ENCODE assay signal across 11 cellular contexts in the genomic region with DNA sequence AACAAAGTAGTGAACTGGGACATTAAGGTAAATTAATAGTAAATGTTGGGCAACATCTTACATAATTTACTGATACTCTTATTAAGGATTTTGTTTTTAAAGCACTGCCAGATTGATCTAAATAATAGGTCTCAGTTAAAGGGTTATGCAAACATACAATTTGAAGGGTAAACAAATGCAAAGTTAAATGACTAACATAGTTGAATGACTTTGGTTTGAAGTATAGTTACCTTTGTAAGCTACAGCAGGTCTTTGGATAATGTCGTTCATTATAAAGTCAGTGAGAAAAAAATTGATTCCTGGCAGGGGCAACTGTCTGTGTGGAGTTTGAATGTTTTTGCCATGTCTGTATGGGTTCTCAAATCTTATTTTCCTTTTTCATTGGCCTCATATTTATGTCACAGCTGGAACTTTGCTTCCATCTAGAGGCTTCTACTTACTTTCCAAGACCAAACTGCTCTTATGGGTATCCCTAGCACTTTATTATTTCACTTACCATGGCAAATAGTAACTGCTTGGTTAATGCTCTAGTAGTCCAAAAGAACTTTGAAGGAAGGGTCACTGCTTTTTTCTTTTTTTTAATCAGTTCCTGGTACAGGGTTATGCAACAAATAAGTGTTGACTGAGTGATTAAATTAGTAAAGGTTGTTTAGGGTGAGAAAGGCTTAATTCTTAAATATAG.
DNase-seq lines count a peak whose midpoint lies in the region; ATAC-seq, FAIRE-seq and TF ChIP-seq lines count a peak whose summit lies in the region.
"Had no signal": no experiment of that assay in that cellular context is flagged by ENCODE, and none has a peak within 500 bp of the region (broad histone marks: within the 10 kb centered on the region; RNA-seq: fewer than 3 reads in every experiment).

No MANE protein-coding gene starts in this region.

- no peak overlapping the region for H3K27ac Mint-ChIP-seq in activated CD8-positive, alpha-beta T cell treated with anti-CD3 and anti-CD28 coated beads for 36 hours
- H3K27ac Mint-ChIP-seq: activated CD4-positive, alpha-beta T cell treated with anti-CD3 and anti-CD28 coated beads, Interleukin-2, amount 10 ng/mL, durations not matched to agents 24 days and 14 days had no signal

- WGBS in IMR-90 (ENCODE audit: extremely low coverage in 2 of 2, insufficient read length in 1 of 2), 2 experiments: no CpG with 5 or more reads among the region's 1 CpG
- 42% methylated on average over 1 of the region's 1 CpG for WGBS in HepG2 (ENCODE audit: low lambda C conversion rate)

- no peaks in the 10 kb centered on the region for H3K27me3 Mint-ChIP-seq in activated CD8-positive, alpha-beta T cell treated with anti-CD3 and anti-CD28 coated beads for 36 hours
- H3K27me3 Mint-ChIP-seq: activated CD4-positive, alpha-beta T cell treated with anti-CD3 and anti-CD28 coated beads, Interleukin-2, amount 10 ng/mL, durations not matched to agents 24 days and 14 days had no signal

- DNase-seq in EH (ENCODE audit: low read depth) (peak; percentile 6), IMR-90 (peak; percentile 6), adipocyte (ENCODE audit: low read depth) (peak; percentile 32), HepG2 (ENCODE audit: low spot score) (peak; percentile 34), retina (no peak)
- no peak for DNase-seq in activated CD8-positive, alpha-beta T cell treated with anti-CD3 and anti-CD28 coated beads for 36 hours
- DNase-seq: activated CD4-positive, alpha-beta T cell treated with anti-CD3 and anti-CD28 coated beads, Interleukin-2, amount 10 ng/mL, durations not matched to agents 24 days and 14 days; GF-D8 had no signal

- no peak overlapping the region for H3K23ac ChIP-seq in IMR-90 (ENCODE audit: low read depth, low read length)

- ATAC-seq in IMR-90 (ENCODE audit: low read depth) (no peak; the same call in 1 of the 2 replicates), HepG2 (peak; percentile 64), GM18505 (IDR thresholded peaks at IDR 0.05; ENCODE audit: unreplicated experiment) (no peak), GM21619 (IDR thresholded peaks at IDR 0.05; ENCODE audit: unreplicated experiment) (no peak)
- no peak for ATAC-seq in activated CD8-positive, alpha-beta T cell treated with anti-CD3 and anti-CD28 coated beads for 36 hours

- no peaks in the 10 kb centered on the region for H3K9me3 Mint-ChIP-seq in activated CD8-positive, alpha-beta T cell treated with anti-CD3 and anti-CD28 coated beads for 36 hours
- H3K9me3 Mint-ChIP-seq: activated CD4-positive, alpha-beta T cell treated with anti-CD3 and anti-CD28 coated beads, Interleukin-2, amount 10 ng/mL, durations not matched to agents 24 days and 14 days had no signal

- dilution Hi-C loops in IMR-90 (cut with HindIII; ENCODE audit: low sequenced_read_pairs, unreplicated experiment): no loop called here

- H3K4me2 ChIP-seq in IMR-90 (ENCODE audit: low read depth, low read length) (no peak overlapping the region), HepG2 (ENCODE audit: low read depth, low read length) (no peak overlapping the region)

- H3K4me1 ChIP-seq in IMR-90 (ENCODE audit: control insufficient read depth, insufficient read depth, low read length) (peaks cover 3% of the 10 kb centered on the region), adipocyte (ENCODE audit: control insufficient read depth, insufficient read depth, low read length) (peaks cover 5% of the 10 kb centered on the region), HepG2 (ENCODE audit: insufficient read depth, low read length) (peaks cover 9% of the 10 kb centered on the region)

- no peak overlapping the region for H2AK5ac ChIP-seq in IMR-90 (ENCODE audit: low read depth, low read length)

- H2BK5ac ChIP-seq in IMR-90 (ENCODE audit: low read depth, low read length, poor library complexity, severe bottlenecking): no peak overlapping the region

- H3K4me1 Mint-ChIP-seq in activated CD8-positive, alpha-beta T cell treated with anti-CD3 and anti-CD28 coated beads for 36 hours (ENCODE audit: low read depth): no peaks in the 10 kb centered on the region
- H3K4me1 Mint-ChIP-seq: activated CD4-positive, alpha-beta T cell treated with anti-CD3 and anti-CD28 coated beads, Interleukin-2, amount 10 ng/mL, durations not matched to agents 24 days and 14 days had no signal

- no peaks in the 10 kb centered on the region for H3K27me3 ChIP-seq in IMR-90 (ENCODE audit: control insufficient read depth, insufficient read depth, low read length)
- H3K27me3 ChIP-seq in adipocyte (replicated peaks; ENCODE audit: control insufficient read depth, insufficient read depth, low read length): no peaks in the 10 kb centered on the region
- H3K27me3 ChIP-seq in HepG2 (ENCODE audit: control insufficient read depth in 1 of 2, insufficient read depth in 2 of 2, low read length in 2 of 2): no peaks in the 10 kb centered on the region

- H3K14ac ChIP-seq in IMR-90 (replicated peaks; ENCODE audit: low read depth, low read length): no peak overlapping the region

- H2BK20ac ChIP-seq in IMR-90 (ENCODE audit: low read depth, low read length): no peak overlapping the region

- H4K20me1 ChIP-seq in IMR-90 (ENCODE audit: insufficient read depth, low read length) (no peaks in the 10 kb centered on the region), HepG2 (ENCODE audit: insufficient read depth, low read length) (no peaks in the 10 kb centered on the region)

- H3K4me3 ChIP-seq in IMR-90 (ENCODE audit: insufficient read depth, low read depth, low read length) (no peak overlapping the region), adipocyte (ENCODE audit: low read length) (no peak overlapping the region), HepG2 (replicated peaks in 1 of 3; ENCODE audit: insufficient read depth in 1 of 3, low read depth in 2 of 3, low read length in 3 of 3) (no peak overlapping the region)
- H3K4me3 ChIP-seq: skin epidermis had no signal

- no peak overlapping the region for H3K4me3 Mint-ChIP-seq in activated CD8-positive, alpha-beta T cell treated with anti-CD3 and anti-CD28 coated beads for 36 hours
- H3K4me3 Mint-ChIP-seq: activated CD4-positive, alpha-beta T cell treated with anti-CD3 and anti-CD28 coated beads, Interleukin-2, amount 10 ng/mL, durations not matched to agents 24 days and 14 days had no signal

- FAIRE-seq in HepG2 (lab: Jason Lieb, UNC): peak; percentile 30

- H2BK120ac ChIP-seq in IMR-90 (ENCODE audit: low read depth, low read length): no peak overlapping the region

- intact Hi-C loops in IMR-90 (cut with micrococcal nuclease) (loop anchor here (10.0 kb wide), 2 partner anchors 288 to 538 kb away; no protein-coding TSS in a partner anchor), HepG2 (cut with micrococcal nuclease; ENCODE audit: unreplicated experiment) (loop anchor here (1.0 to 10.0 kb wide), 3 partner anchors 208 to 534 kb away; partner anchors contain the start of genes CARF and WDR12)
- intact Hi-C loops in activated CD8-positive, alpha-beta T cell treated with anti-CD3 and anti-CD28 coated beads for 36 hours (cut with micrococcal nuclease): no loop called here

- in situ Hi-C loops in IMR-90 (cut with MboI; ENCODE audit: low sequenced_read_pairs): no loop called here
- in situ Hi-C loops in HepG2 (cut with HindIII; ENCODE audit: extremely low pct_ligation_motif_present, low pct_unique_long_range_greater_than_20kb): no loop called here

- TF ChIP-seq RAD21 in IMR-90 (IDR thresholded peaks at IDR 0.05; ENCODE audit: low read length) (peak; percentile 24; the same call in 1 of the 2 replicates), HepG2 (CRISPR knock-in tag; IDR thresholded peaks at IDR 0.05) (0 out of 2 replicates have a peak, but pooled peaks have one; percentile 25)

- no peak overlapping the region for H2AK9ac ChIP-seq in IMR-90 (replicated peaks; ENCODE audit: low read depth, low read length, poor library complexity)

- no peak overlapping the region for H4K8ac ChIP-seq in IMR-90 (ENCODE audit: low read depth in 2 of 2, low read length in 2 of 2)

- no peak overlapping the region for H2BK15ac ChIP-seq in IMR-90 (ENCODE audit: low read depth, low read length)

- TF ChIP-seq CTCF in IMR-90 (conservative IDR thresholded peaks at IDR 0.05; ENCODE audit: low read depth, low read length): no peak; the same call in 1 of the 2 replicates
- peak; percentile 63 for TF ChIP-seq CTCF in HepG2 (CRISPR knock-in tag; IDR thresholded peaks at IDR 0.05)
- TF ChIP-seq CTCF in activated CD8-positive, alpha-beta T cell treated with anti-CD3 and anti-CD28 coated beads for 36 hours (IDR thresholded peaks at IDR 0.05): no peak

- no peak for TF ChIP-seq POLR2A in IMR-90 (IDR thresholded peaks at IDR 0.05; ENCODE audit: low read depth, low read length)
- no peak for TF ChIP-seq POLR2A in HepG2 (IDR thresholded peaks at IDR 0.05; ENCODE audit: insufficient read depth in 1 of 2, low read depth in 2 of 2, low read length in 2 of 2)
- no peak for TF ChIP-seq POLR2A in GM18505 (IDR thresholded peaks at IDR 0.05; ENCODE audit: borderline replicate concordance, extremely low read depth, insufficient read depth, insufficient read length)

- no peak overlapping the region for H3K56ac ChIP-seq in IMR-90 (ENCODE audit: extremely low read depth, insufficient read depth, low read length)

- no peaks in the 10 kb centered on the region for H3K79me1 ChIP-seq in IMR-90 (ENCODE audit: low read depth in 1 of 2, low read length in 2 of 2)

- H3K27ac ChIP-seq in IMR-90 (ENCODE audit: insufficient read depth, low read length) (no peak overlapping the region), HepG2 (ENCODE audit: extremely low read length, insufficient read depth, low read length) (no peak overlapping the region)
- H3K27ac ChIP-seq: skin epidermis had no signal

- H3K4ac ChIP-seq in IMR-90 (ENCODE audit: low read depth, low read length): no peak overlapping the region

- H2AFZ ChIP-seq in IMR-90 (replicated peaks; ENCODE audit: low read length, poor library complexity): no peak overlapping the region
- no peak overlapping the region for H2AFZ ChIP-seq in HepG2 (ENCODE audit: low read length)

- no peaks in the 10 kb centered on the region for H3K36me3 Mint-ChIP-seq in activated CD8-positive, alpha-beta T cell treated with anti-CD3 and anti-CD28 coated beads for 36 hours (ENCODE audit: low read depth)

- H3K9ac ChIP-seq in IMR-90 (ENCODE audit: low read depth, low read length): no peak overlapping the region
- no peak overlapping the region for H3K9ac ChIP-seq in adipocyte (ENCODE audit: low read length)
- H3K9ac ChIP-seq in HepG2 (ENCODE audit: insufficient read depth, low read depth, low read length): no peak overlapping the region

- H4K5ac ChIP-seq in IMR-90 (ENCODE audit: low read depth, low read length): no peak overlapping the region

- TF ChIP-seq EP300 in HepG2 (IDR thresholded peaks at IDR 0.05; ENCODE audit: low read depth in 2 of 2, low read length in 2 of 2): no peak
- no peak for TF ChIP-seq EP300 in HepG2 (CRISPR knock-in tag; IDR thresholded peaks at IDR 0.05; ENCODE audit: borderline replicate concordance)

- no peaks in the 10 kb centered on the region for H3K9me3 ChIP-seq in IMR-90 (ENCODE audit: control insufficient read depth, insufficient read depth, low read length)
- no peaks in the 10 kb centered on the region for H3K9me3 ChIP-seq in adipocyte (ENCODE audit: control insufficient read depth, low read length)
- H3K9me3 ChIP-seq in HepG2 (ENCODE audit: low read length): no peaks in the 10 kb centered on the region

- no peak overlapping the region for H4K91ac ChIP-seq in IMR-90 (ENCODE audit: insufficient read depth, low read depth, low read length)

- CTCF ChIA-PET in IMR-90 (lab: Yijun Ruan, JAX) (interaction anchor here (0.7 kb wide), 1 partner anchor 12 kb away, joined by 3 read pairs; no protein-coding TSS in a partner anchor), HepG2 (lab: Yijun Ruan, JAX; ENCODE audit: low intra/inter-chr PET ratio, low total read pairs) (interaction anchor here (0.7 to 0.8 kb wide), 2 partner anchors 291 to 534 kb away, joined by 3 to 4 read pairs; no protein-coding TSS in a partner anchor)
- CTCF ChIA-PET in activated CD8-positive, alpha-beta T cell treated with anti-CD3 and anti-CD28 coated beads for 36 hours (lab: Charles Lee): interaction anchor here (0.6 kb wide), 1 partner anchor 770 kb away, joined by 3 read pairs; no protein-coding TSS in a partner anchor

- POLR2A ChIA-PET in IMR-90 (lab: Charles Lee; ENCODE audit: unreplicated experiment): no interaction called here
- POLR2A ChIA-PET in HepG2 (lab: Yijun Ruan, JAX): no interaction called here
- POLR2A ChIA-PET in activated CD8-positive, alpha-beta T cell treated with anti-CD3 and anti-CD28 coated beads for 36 hours (lab: Charles Lee): no interaction called here

- H3K79me2 ChIP-seq in HepG2 (ENCODE audit: insufficient read depth, low read length): no peaks in the 10 kb centered on the region

- BruUV-seq in IMR-90 (replicated peaks; lab: Mats Ljungman, UMichigan) (no TSS peak), HepG2 (replicated peaks; lab: Mats Ljungman, UMichigan) (no TSS peak)

- H3K9me1 ChIP-seq in IMR-90 (ENCODE audit: insufficient read depth, low read length): no peaks in the 10 kb centered on the region

- H3K18ac ChIP-seq in IMR-90 (ENCODE audit: low read depth, low read length): no peak overlapping the region

- H3K36me3 ChIP-seq in IMR-90 (ENCODE audit: control insufficient read depth, insufficient read depth, low read length): peaks cover 8% of the 10 kb centered on the region
- H3K36me3 ChIP-seq in adipocyte (ENCODE audit: control insufficient read depth, insufficient read depth, low read length, severe bottlenecking): peaks cover 60% of the 10 kb centered on the region
- H3K36me3 ChIP-seq in HepG2 (replicated peaks in 1 of 2; ENCODE audit: control insufficient read depth in 1 of 2, insufficient read depth in 2 of 2, low read length in 2 of 2): peaks cover 0 to 10% of the 10 kb centered on the region in 2 experiments; a peak in 1 of 5 replicates

Comparison
In these comparisons a context has a peak if more than half of its experiments do, and no peak if none do; other contexts are left out.
1. DNase-seq: peak in EH (single experiment), IMR-90 (single experiment), adipocyte (single experiment) and HepG2 (single experiment); none in retina (single experiment) and activated CD8-positive, alpha-beta T cell treated with anti-CD3 and anti-CD28 coated beads for 36 hours (single experiment).